In genomic region chr7:27159278-27160146, GRCh38 we compare ENCODE assay signal across 9 cellular contexts. TPM values are rescaled to one million over a fixed set of nuclear protein-coding genes. Genes with fewer than 3 reads are reported as not detected.
DNase-seq lines count a peak whose midpoint lies in the region; ATAC-seq and TF ChIP-seq lines count a peak whose summit lies in the region.
"Had no signal": no experiment of that assay in that cellular context is flagged by ENCODE, and none has a peak within 500 bp of the region (broad histone marks: within the 10 kb centered on the region; RNA-seq: fewer than 3 reads in every experiment).

No MANE protein-coding gene starts in this region.

- H3K4me1 ChIP-seq in foreskin keratinocyte = peaks cover 13% of the 10 kb centered on the region

- peaks cover 14% of the 10 kb centered on the region for H3K9me3 ChIP-seq in WERI-Rb-1 (ENCODE audit: severe bottlenecking)

- H3K36me3 ChIP-seq in WERI-Rb-1 = no peaks in the 10 kb centered on the region

- H3K4me3 ChIP-seq in WERI-Rb-1 (ENCODE audit: low read depth, low read length) (no peak overlapping the region), skeletal muscle cell (ENCODE audit: low read depth, low read length) (peak overlapping the region; percentile 78)

- peak; percentile 53 for DNase-seq in HK-2 (ENCODE audit: unreplicated experiment)
- DNase-seq in WERI-Rb-1 = peak; percentile 5
- DNase-seq in foreskin keratinocyte = peak; percentile 59 to 78
- DNase-seq in skeletal muscle cell (ENCODE audit: low read depth) = no peak
- no peak for DNase-seq in cerebellum (ENCODE audit: low spot score)
- no peak for DNase-seq in GDM1 (lab: John Stamatoyannopoulos, UW)
- DNase-seq: GOT3 had no signal

- ATAC-seq in foreskin keratinocyte (no peak), GM19351 (IDR thresholded peaks at IDR 0.05; ENCODE audit: unreplicated experiment) (no peak)
- ATAC-seq in activated CD4-positive, CD25-positive, alpha-beta regulatory T cell treated with anti-CD3 and anti-CD28 coated beads, Interleukin-2, amount 50 U/mL, for 24 hours = no peak

- H3K27ac ChIP-seq in WERI-Rb-1 (no peak overlapping the region), foreskin keratinocyte (peak overlapping the region; percentile 80)

- TF ChIP-seq CTCF in WERI-Rb-1 (IDR thresholded peaks at IDR 0.05; ENCODE audit: low read depth, low read length) (no peak), foreskin keratinocyte (conservative IDR thresholded peaks at IDR 0.05) (no peak)

- peaks cover 38% of the 10 kb centered on the region for H3K27me3 ChIP-seq in WERI-Rb-1 (ENCODE audit: insufficient read depth, low read depth, severe bottlenecking)
- H3K27me3 ChIP-seq in foreskin keratinocyte = no peaks in the 10 kb centered on the region

RNA-seq across cellular contexts. Expression of gene HOXA7, which starts 3.0 kb away (rescaled TPM):
- total RNA-seq in foreskin keratinocyte (13.1 and 13.3 TPM in 2 replicates), cerebellum (not detected)
- 14.5 and 15.6 TPM in 2 replicates for polyA plus RNA-seq in foreskin keratinocyte

RNA-seq across cellular contexts. Expression of gene HOXA9, which starts 5.8 kb away (rescaled TPM):
- total RNA-seq in foreskin keratinocyte (47.3 and 59.7 TPM in 2 replicates), cerebellum (not detected)
- polyA plus RNA-seq in foreskin keratinocyte = 34.9 and 51.1 TPM in 2 replicates

RNA-seq across cellular contexts. Expression of gene HOXA3, which starts 7.1 kb away (rescaled TPM):
- total RNA-seq in foreskin keratinocyte = 1.2 and 2.1 TPM in 2 replicates
- 1.0 and 1.4 TPM in 2 replicates for polyA plus RNA-seq in foreskin keratinocyte
- not detected for total RNA-seq in cerebellum

RNA-seq across cellular contexts. Expression of gene HOXA6, which starts 11.9 kb away (rescaled TPM):
- total RNA-seq in foreskin keratinocyte = 2.6 and 3.4 TPM in 2 replicates
- 0.31 and 0.40 TPM in 2 replicates for polyA plus RNA-seq in foreskin keratinocyte
- not detected for total RNA-seq in cerebellum

RNA-seq across cellular contexts. Expression of gene HOXA10, which starts 14.6 kb away (rescaled TPM):
- total RNA-seq in foreskin keratinocyte (4.8 and 6.1 TPM in 2 replicates), cerebellum (not detected)
- polyA plus RNA-seq in foreskin keratinocyte = 3.3 and 3.7 TPM in 2 replicates

Comparison
In these comparisons a context has a peak if more than half of its experiments do, and no peak if none do; other contexts are left out.
1. DNase-seq: peak in HK-2 (single experiment), WERI-Rb-1 (single experiment) and foreskin keratinocyte (2 of 2); none in skeletal muscle cell (single experiment), cerebellum (single experiment) and GDM1 (single experiment).
2. RNA of gene HOXA7, which starts 3.0 kb away (total RNA-seq): 13.1 to 13.3 TPM in foreskin keratinocyte; not detected in cerebellum (single experiment); every median in the first group is over 10 times any median in the second.
3. RNA of gene HOXA9, which starts 5.8 kb away (total RNA-seq): 47.3 to 59.7 TPM in foreskin keratinocyte; not detected in cerebellum (single experiment); every median in the first group is over 10 times any median in the second.